ENCODE assay signal across 9 cellular contexts in the genomic region with DNA sequence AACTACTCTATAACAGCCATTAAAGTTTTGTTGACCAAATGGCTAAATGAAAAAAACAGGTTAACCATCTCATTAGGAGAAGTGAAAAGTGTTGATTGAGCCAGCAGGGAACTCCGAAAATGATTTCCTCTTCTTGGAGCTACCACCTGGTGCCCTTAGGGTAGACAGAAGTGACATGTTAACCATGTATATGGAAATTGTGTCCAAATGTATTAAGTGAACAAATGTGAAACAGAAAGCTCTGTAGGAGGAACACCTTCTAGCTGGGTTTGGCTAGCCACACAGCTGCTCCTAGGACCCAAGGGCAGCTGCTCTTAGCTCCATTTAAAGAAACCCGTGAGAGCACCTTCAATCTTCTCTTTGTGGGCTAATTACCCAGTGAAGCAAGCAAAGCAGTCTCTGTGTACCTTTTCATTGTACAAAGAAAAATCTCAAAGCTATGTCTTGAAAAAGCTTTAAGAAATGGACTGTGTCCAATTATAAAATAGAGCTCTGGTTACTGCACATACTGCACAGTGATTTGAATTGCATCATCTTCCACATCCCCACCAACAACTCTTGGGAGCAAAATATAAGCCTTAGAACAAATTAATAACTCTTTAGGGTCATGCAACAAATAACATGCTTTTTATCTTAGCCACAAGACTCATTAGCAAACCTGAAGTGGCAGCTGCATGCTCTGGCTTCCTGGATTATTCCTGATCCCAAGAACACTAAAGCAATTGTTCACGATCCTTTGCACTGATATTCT.
DNase-seq lines count a peak whose midpoint lies in the region; ATAC-seq and TF ChIP-seq lines count a peak whose summit lies in the region.
"Had no signal": no experiment of that assay in that cellular context is flagged by ENCODE, and none has a peak within 500 bp of the region (broad histone marks: within the 10 kb centered on the region; RNA-seq: fewer than 3 reads in every experiment).

No MANE protein-coding gene starts in this region.

- no peak overlapping the region for H3K27ac Mint-ChIP-seq in stimulated activated naive CD8-positive, alpha-beta T cell treated with anti-CD3 and anti-CD28 coated beads, Interleukin-15, amount 100 ng/mL, for 72 hours

- H3K4me1 Mint-ChIP-seq in stimulated activated naive CD8-positive, alpha-beta T cell treated with anti-CD3 and anti-CD28 coated beads, Interleukin-15, amount 100 ng/mL, for 72 hours = no peaks in the 10 kb centered on the region

- H3K9me3 Mint-ChIP-seq in stimulated activated naive CD8-positive, alpha-beta T cell treated with anti-CD3 and anti-CD28 coated beads, Interleukin-15, amount 100 ng/mL, for 72 hours = no peaks in the 10 kb centered on the region

- DNase-seq in GM13977 (ENCODE audit: low spot score) (peak; percentile 24), fibroblast of mammary gland (ENCODE audit: low read depth) (peak; percentile 7), DMS53 (lab: John Stamatoyannopoulos, UW) (no peak), DMS53 treated with DMSO at 0.1 percent for 48 hours (lab: John Stamatoyannopoulos, UW; ENCODE audit: unreplicated experiment) (no peak), NCI-H524 treated with DMSO at 0.1 percent for 48 hours (lab: John Stamatoyannopoulos, UW) (no peak)
- DNase-seq in stimulated activated naive CD8-positive, alpha-beta T cell treated with anti-CD3 and anti-CD28 coated beads, Interleukin-15, amount 100 ng/mL, for 72 hours = no peak
- DNase-seq: NCI-H1694 had no signal

- H3K27me3 Mint-ChIP-seq in stimulated activated naive CD8-positive, alpha-beta T cell treated with anti-CD3 and anti-CD28 coated beads, Interleukin-15, amount 100 ng/mL, for 72 hours = peaks cover 25% of the 10 kb centered on the region

- in situ Hi-C loops in GM13977 (cut with MboI; ENCODE audit: low pct_unique_long_range_greater_than_20kb, low sequenced_read_pairs, unreplicated experiment) = no loop called here

- H3K4me3 Mint-ChIP-seq in stimulated activated naive CD8-positive, alpha-beta T cell treated with anti-CD3 and anti-CD28 coated beads, Interleukin-15, amount 100 ng/mL, for 72 hours = no peak overlapping the region

- peak; percentile 96 for ATAC-seq in GM21529 (IDR thresholded peaks at IDR 0.05; ENCODE audit: unreplicated experiment)
- ATAC-seq in HG03520 (IDR thresholded peaks at IDR 0.05; ENCODE audit: unreplicated experiment) = peak; percentile 92
- ATAC-seq in stimulated activated naive CD8-positive, alpha-beta T cell treated with anti-CD3 and anti-CD28 coated beads, Interleukin-15, amount 100 ng/mL, for 72 hours = no peak

- TF ChIP-seq CTCF in GM13977 (IDR thresholded peaks at IDR 0.05; ENCODE audit: extremely low read depth, insufficient read depth, missing control alignments) = no peak
- no peak for TF ChIP-seq CTCF in fibroblast of mammary gland (conservative IDR thresholded peaks at IDR 0.05; ENCODE audit: control insufficient read depth, insufficient read depth, low read depth, low read length)

- H3K4me3 ChIP-seq in fibroblast of mammary gland (ENCODE audit: control insufficient read depth, low read depth, low read length) = no peak overlapping the region

Comparison
In these comparisons a context has a peak if more than half of its experiments do, and no peak if none do; other contexts are left out.
1. DNase-seq: peak in GM13977 (single experiment) and fibroblast of mammary gland (single experiment); none in stimulated activated naive CD8-positive, alpha-beta T cell treated with anti-CD3 and anti-CD28 coated beads, Interleukin-15, amount 100 ng/mL, for 72 hours (0 of 2), DMS53 (single experiment), DMS53 treated with DMSO at 0.1 percent for 48 hours (single experiment) and NCI-H524 treated with DMSO at 0.1 percent for 48 hours (single experiment).